ENCODE assay signal across 8 cellular contexts in genomic region chr12:6563448-6564050, GRCh38. TPM values are rescaled to one million over a fixed set of nuclear protein-coding genes. Genes with fewer than 3 reads are reported as not detected.
A peak's percentile ranks its signal among the peaks of the same experiment; 100 is the strongest.
DNase-seq lines count a peak whose midpoint lies in the region; ATAC-seq and TF ChIP-seq lines count a peak whose summit lies in the region.

No MANE protein-coding gene starts in this region.

- no peaks in the 10 kb centered on the region for H3K27me3 ChIP-seq in SJSA1 (replicated peaks)

- DNase-seq in AG10803 (ENCODE audit: low read depth) (peak; percentile 41), H4 (ENCODE audit: low spot score) (peak; percentile 43), SJSA1 (ENCODE audit: low read depth in 1 of 2, low spot score in 2 of 2) (peak; percentile 42 to 69), left cardiac atrium (peak; percentile 65), foreskin melanocyte (no peak)
- DNase-seq in activated gamma-delta T cell treated with anti-CD3 and anti-CD28 coated beads, Interleukin-2, amount 50 U/mL, for 16 hours (ENCODE audit: low read depth), result peak; percentile 49
- peak; percentile 43 to 49 for DNase-seq in stimulated activated CD4-positive, alpha-beta T cell treated with anti-CD3 and anti-CD28 coated beads, Interleukin-15, amount 100 ng/mL, for 1 hour (ENCODE audit: low read depth in 1 of 2, low spot score in 1 of 2)

- no peak overlapping the region for H3K27ac ChIP-seq in SJSA1

- H3K4me1 ChIP-seq in SJSA1 (replicated peaks), result peaks cover 8% of the 10 kb centered on the region

- H3K4me3 ChIP-seq in AG10803 (ENCODE audit: low read length) (no peak overlapping the region), SJSA1 (no peak overlapping the region)

- peak in 1 of 2 donors; percentile 5 for ATAC-seq in left cardiac atrium
- ATAC-seq in HG02571 (IDR thresholded peaks at IDR 0.05; ENCODE audit: unreplicated experiment), result no peak

- H3K36me3 ChIP-seq in SJSA1, result peaks cover 92% of the 10 kb centered on the region

- intact Hi-C loops in left cardiac atrium (cut with DNase I), result no loop called here

- peak; percentile 77 for TF ChIP-seq CTCF in AG10803 (conservative IDR thresholded peaks at IDR 0.05; ENCODE audit: low read length)

- no peaks in the 10 kb centered on the region for H3K9me3 ChIP-seq in SJSA1 (replicated peaks)

RNA-seq across cellular contexts. Expression of gene NOP2, which starts 4.5 kb away (rescaled TPM):
- total RNA-seq in H4 (2014; rRNA removed; shearing (Covaris generic)), result 64.3 and 90.3 TPM in 2 replicates
- 48.3 and 76.6 TPM in 2 replicates for total RNA-seq in SJSA1 (2014; rRNA removed; shearing (Covaris generic))
- total RNA-seq in left cardiac atrium, result 10 to 100 TPM; 16.0 to 30.5 TPM

RNA-seq across cellular contexts. Expression of gene IFFO1, which starts 7.7 kb away (rescaled TPM):
- 2.1 and 5.4 TPM in 2 replicates for total RNA-seq in H4 (2014; rRNA removed; shearing (Covaris generic))
- total RNA-seq in SJSA1 (2014; rRNA removed; shearing (Covaris generic)), result 12.1 and 14.9 TPM in 2 replicates
- 10 to 100 TPM; 18.1 to 19.5 TPM for total RNA-seq in left cardiac atrium

RNA-seq across cellular contexts. Expression of gene GAPDH, which starts 29.2 kb away (rescaled TPM):
- 9,561 and 11,555 TPM in 2 replicates for total RNA-seq in H4 (2014; rRNA removed; shearing (Covaris generic))
- total RNA-seq in SJSA1 (2014; rRNA removed; shearing (Covaris generic)), result 5,440 and 7,155 TPM in 2 replicates
- total RNA-seq in left cardiac atrium, result 1,000 to 10,000 TPM; 3,044 to 4,078 TPM

RNA-seq across cellular contexts. Expression of gene CHD4, which starts 43.6 kb away (rescaled TPM):
- total RNA-seq in H4 (2014; rRNA removed; shearing (Covaris generic)), result 242 and 246 TPM in 2 replicates
- 178 and 180 TPM in 2 replicates for total RNA-seq in SJSA1 (2014; rRNA removed; shearing (Covaris generic))
- total RNA-seq in left cardiac atrium, result 100 to 1,000 TPM; 117 to 151 TPM
